In genomic region chr9:137968235-137968634, GRCh38 we compare ENCODE assay signal across 14 cellular contexts.
DNase-seq lines count a peak whose midpoint lies in the region; ATAC-seq, FAIRE-seq and TF ChIP-seq lines count a peak whose summit lies in the region.
"Had no signal": no experiment of that assay in that cellular context is flagged by ENCODE, and none has a peak within 500 bp of the region (broad histone marks: within the 10 kb centered on the region; RNA-seq: fewer than 3 reads in every experiment).

No MANE protein-coding gene starts in this region.

- no peak for TF ChIP-seq POLR2A in K562 (conservative IDR thresholded peaks at IDR 0.05)

- intact Hi-C loops in K562 (cut with micrococcal nuclease) (no loop called here), posterior vena cava (cut with DNase I) (no loop called here)

- FAIRE-seq in K562 (lab: Jason Lieb, UNC), result peak; percentile 88

- CTCF ChIA-PET in K562 (lab: Yijun Ruan, JAX; ENCODE audit: low intra/inter-chr PET ratio), result no interaction called here

- peak overlapping the region in 1 of 2 experiments; percentile 61; a peak in 2 of 4 replicates for H3K9ac ChIP-seq in K562 (ENCODE audit: insufficient read depth in 1 of 2, low read depth in 2 of 2, low read length in 2 of 2)
- H3K9ac ChIP-seq: BLaER1 treated with 17β-estradiol and CSF1 and Interleukin-3, amounts not matched to agents 10 nM and 100 nM had no signal

- 0 out of 2 replicates have a peak overlapping the region, but pooled peaks have one; percentile 44 for H2AFZ ChIP-seq in K562 (ENCODE audit: low read depth, low read length)

- no peaks in the 10 kb centered on the region for H3K4me1 Mint-ChIP-seq in chondrocyte (ENCODE audit: low read depth)

- H3K36me3 Mint-ChIP-seq in chondrocyte (ENCODE audit: low read depth), result no peaks in the 10 kb centered on the region
- H3K36me3 Mint-ChIP-seq: activated CD4-positive, alpha-beta memory T cell treated with anti-CD3 and anti-CD28 coated beads for 36 hours had no signal

- no peaks in the 10 kb centered on the region for H3K9me1 ChIP-seq in K562 (ENCODE audit: control insufficient read depth, insufficient read depth, low read length)

- H3K4me2 ChIP-seq in K562 (ENCODE audit: insufficient read depth, low read length), result no peak overlapping the region
- H3K4me2 ChIP-seq: BLaER1 treated with 17β-estradiol and CSF1 and Interleukin-3, amounts not matched to agents 10 nM and 100 nM had no signal

- H3K4me3 Mint-ChIP-seq in chondrocyte (ENCODE audit: unreplicated experiment), result no peak overlapping the region
- H3K4me3 Mint-ChIP-seq: activated CD4-positive, alpha-beta memory T cell treated with anti-CD3 and anti-CD28 coated beads for 36 hours had no signal

- H4K20me1 ChIP-seq in K562 (replicated peaks; ENCODE audit: control insufficient read depth, insufficient read depth, low read length), result no peaks in the 10 kb centered on the region

- POLR2A ChIA-PET in K562 (lab: Yijun Ruan, JAX), result no interaction called here

- 3% methylated on average over 10 of the region's 10 CpGs for WGBS in K562 (ENCODE audit: insufficient coverage, low coverage, missing lambda C conversion rate)

- no peaks in the 10 kb centered on the region for H3K9me3 ChIP-seq in K562 (replicated peaks; ENCODE audit: control insufficient read depth, insufficient read depth, low read depth, low read length)
- H3K9me3 ChIP-seq: BLaER1 treated with 17β-estradiol and CSF1 and Interleukin-3, amounts not matched to agents 10 nM and 100 nM; mucosa of descending colon; prostate gland had no signal

- H3K9me3 Mint-ChIP-seq in chondrocyte (ENCODE audit: low read depth), result peaks cover 8% of the 10 kb centered on the region
- H3K9me3 Mint-ChIP-seq: activated CD4-positive, alpha-beta memory T cell treated with anti-CD3 and anti-CD28 coated beads for 36 hours had no signal

- peak; percentile 77 for ATAC-seq in K562
- ATAC-seq in GM19351 (IDR thresholded peaks at IDR 0.05; ENCODE audit: unreplicated experiment), result no peak
- ATAC-seq: mucosa of descending colon had no signal

- TF ChIP-seq CTCF in GM12873 (IDR thresholded peaks at IDR 0.05; ENCODE audit: insufficient read depth, low read depth, low read length, missing control alignments) (peak; percentile 44), K562 (IDR thresholded peaks at IDR 0.05 in 2 of 3, conservative IDR thresholded peaks at IDR 0.05 in 1 of 3; ENCODE audit: insufficient read depth in 2 of 3, low read depth in 1 of 3, low read length in 3 of 3) (peak; percentile 26 to 46 (median 35); a peak in 4 of 6 replicates), chondrocyte (IDR thresholded peaks at IDR 0.05) (no peak), brain microvascular endothelial cell (IDR thresholded peaks at IDR 0.05; ENCODE audit: low read depth, low read length, missing control alignments) (no peak)

- no peaks in the 10 kb centered on the region for H3K36me3 ChIP-seq in K562 (ENCODE audit: control insufficient read depth, insufficient read depth, low read length)
- H3K36me3 ChIP-seq in brain microvascular endothelial cell (replicated peaks), result no peaks in the 10 kb centered on the region
- H3K36me3 ChIP-seq: BLaER1 treated with 17β-estradiol and CSF1 and Interleukin-3, amounts not matched to agents 10 nM and 100 nM; prostate gland had no signal

- H3K27ac ChIP-seq in K562 (ENCODE audit: extremely low read depth, low read depth, low read length), result no peak overlapping the region
- H3K27ac ChIP-seq in brain microvascular endothelial cell, result no peak overlapping the region
- H3K27ac ChIP-seq: BLaER1 treated with 17β-estradiol and CSF1 and Interleukin-3, amounts not matched to agents 10 nM and 100 nM; prostate gland had no signal

- in situ Hi-C loops in K562 (cut with MboI), result no loop called here
- in situ Hi-C loops in brain microvascular endothelial cell (cut with HindIII; ENCODE audit: low pct_ligation_motif_present, low sequenced_read_pairs), result no loop called here

- BruUV-seq in K562 (replicated peaks; lab: Mats Ljungman, UMichigan), result no TSS peak

- H3K4me3 ChIP-seq in K562, result no peak overlapping the region
- H3K4me3 ChIP-seq in brain microvascular endothelial cell (ENCODE audit: low read depth, low read length), result no peak overlapping the region
- H3K4me3 ChIP-seq: BLaER1 treated with 17β-estradiol and CSF1 and Interleukin-3, amounts not matched to agents 10 nM and 100 nM; mucosa of descending colon; prostate gland had no signal

- no peak overlapping the region for H3K27ac Mint-ChIP-seq in chondrocyte (ENCODE audit: unreplicated experiment)
- H3K27ac Mint-ChIP-seq: activated CD4-positive, alpha-beta memory T cell treated with anti-CD3 and anti-CD28 coated beads for 36 hours had no signal

- peaks cover 2% of the 10 kb centered on the region for H3K27me3 Mint-ChIP-seq in chondrocyte (ENCODE audit: low read depth)

- no peaks in the 10 kb centered on the region for H3K79me2 ChIP-seq in K562 (ENCODE audit: control insufficient read depth, insufficient read depth, low read length)

- TF ChIP-seq RAD21 in K562 (CRISPR knock-in tag; conservative IDR thresholded peaks at IDR 0.05 in 1 of 2, IDR thresholded peaks at IDR 0.05 in 1 of 2), result no peak

- H3K4me1 ChIP-seq in K562 (replicated peaks in 1 of 2; ENCODE audit: control insufficient read depth in 2 of 2, insufficient read depth in 2 of 2, low read length in 2 of 2), result peaks cover 0 to 3% of the 10 kb centered on the region in 2 experiments; a peak in 1 of 5 replicates
- H3K4me1 ChIP-seq: BLaER1 treated with 17β-estradiol and CSF1 and Interleukin-3, amounts not matched to agents 10 nM and 100 nM; prostate gland had no signal

- DNase-seq in HT-29 (ENCODE audit: low spot score) (peak; percentile 12), K562 (ENCODE audit: extremely low read depth in 1 of 4, low spot score in 3 of 4) (peak in 3 of 4 experiments; percentile 11 to 40 (median 28)), posterior vena cava (ENCODE audit: low spot score) (peak; percentile 48), chondrocyte (ENCODE audit: low spot score) (no peak), brain microvascular endothelial cell (no peak)
- DNase-seq: activated CD4-positive, alpha-beta memory T cell treated with anti-CD3 and anti-CD28 coated beads for 36 hours; anterior cingulate cortex; cortex of kidney; mucosa of descending colon; NCI-H2171 had no signal

- H3K27me3 ChIP-seq in K562 (ENCODE audit: control insufficient read depth in 2 of 2, insufficient read depth in 2 of 2, low read length in 2 of 2) (peaks cover 3 to 37% of the 10 kb centered on the region in 2 experiments; a peak in 4 of 5 replicates), brain microvascular endothelial cell (replicated peaks) (no peaks in the 10 kb centered on the region)
- H3K27me3 ChIP-seq: BLaER1 treated with 17β-estradiol and CSF1 and Interleukin-3, amounts not matched to agents 10 nM and 100 nM had no signal

- TF ChIP-seq EP300 in K562 (IDR thresholded peaks at IDR 0.05; ENCODE audit: low read length), result no peak

TF ChIP-seq in K562, 482 proteins besides CTCF, POLR2A, EP300 and RAD21 (continues in another document):
- TF ChIP-seq MTA2 (IDR thresholded peaks at IDR 0.05; ENCODE audit: low read depth), result no peak
- peak in 1 of 3 experiments; percentile 17 for TF ChIP-seq YY1 (IDR thresholded peaks at IDR 0.05; ENCODE audit: borderline replicate concordance in 1 of 3, control insufficient read depth in 1 of 3, extremely low read depth in 1 of 3, insufficient read depth in 3 of 3, insufficient read length in 1 of 3, insufficient replicate concordance in 2 of 3, low read depth in 1 of 3, low read length in 2 of 3)
- TF ChIP-seq CREBBP (IDR thresholded peaks at IDR 0.05; ENCODE audit: low read depth, low read length), result no peak

Comparison
In these comparisons a context has a peak if more than half of its experiments do, and no peak if none do; other contexts are left out.
1. CTCF ChIP-seq: peak in GM12873 (single experiment) and K562 (3 of 3); none in chondrocyte (single experiment) and brain microvascular endothelial cell (single experiment).
2. DNase-seq: peak in HT-29 (single experiment), K562 (3 of 4) and posterior vena cava (single experiment); none in chondrocyte (single experiment) and brain microvascular endothelial cell (single experiment).